Comparison of ENCODE assay signal across 23 cellular contexts in genomic region chr17:34504814-34505484, GRCh38.
"Had no signal": no experiment of that assay in that cellular context is flagged by ENCODE, and none has a peak within 500 bp of the region (broad histone marks: within the 10 kb centered on the region; RNA-seq: fewer than 3 reads in every experiment).

No MANE protein-coding gene starts in this region.

- H3K27ac Mint-ChIP-seq: activated B cell treated with CpG ODN at 0.5 μM for 24 hours; activated naive CD8-positive, alpha-beta T cell; T-helper 17 cell had no signal

- H3K27ac ChIP-seq: adrenal gland, breast epithelium, PC-9 had no signal

- ATAC-seq: T-helper 17 cell had no signal

- H3K9me3 Mint-ChIP-seq: activated B cell treated with CpG ODN at 0.5 μM for 24 hours had no signal

- H3K4me3 ChIP-seq: adrenal gland, breast epithelium, PC-9 had no signal

- H3K36me3 Mint-ChIP-seq: activated naive CD8-positive, alpha-beta T cell had no signal

- H3K4me1 ChIP-seq: breast epithelium had no signal

- H2AFZ ChIP-seq: PC-9 had no signal

- H3K36me3 ChIP-seq: adrenal gland, breast epithelium had no signal

- H3K4me3 Mint-ChIP-seq: activated B cell treated with CpG ODN at 0.5 μM for 24 hours; activated naive CD8-positive, alpha-beta T cell; T-helper 17 cell had no signal

- DNase-seq: activated B cell treated with CpG ODN at 0.5 μM for 24 hours; activated CD8-positive, alpha-beta memory T cell treated with anti-CD3 and anti-CD28 coated beads for 24 hours; activated effector memory CD4-positive, alpha-beta T cell treated with Interleukin-2 at 50 U/mL for 16 hours; activated naive CD4-positive, alpha-beta T cell; activated T-cell treated with anti-CD3 and anti-CD28 coated beads, Interleukin-2, amount 50 U/mL, for 48 hours; adrenal gland; anterior cingulate cortex; caudate nucleus; IMR-90; KBM-7; MV-4-11; NCI-H1092 treated with DMSO at 0.1 percent for 48 hours; NCI-H1417 treated with DMSO at 0.1 percent for 48 hours; NCI-H1694; NCI-H2029 treated with DMSO at 0.1 percent for 48 hours; NCI-H510A treated with DMSO at 0.1 percent for 48 hours; NCI-H69; PC-9; SHP77 treated with DMSO at 0.1 percent for 48 hours; T-helper 17 cell; T1000 had no signal

- H3K4me1 Mint-ChIP-seq: activated B cell treated with CpG ODN at 0.5 μM for 24 hours had no signal

- H3K9me3 ChIP-seq: adrenal gland, breast epithelium had no signal

- H3K4me2 ChIP-seq: PC-9 had no signal
